Comparison of ENCODE assay signal across 29 cellular contexts in the genomic region with DNA sequence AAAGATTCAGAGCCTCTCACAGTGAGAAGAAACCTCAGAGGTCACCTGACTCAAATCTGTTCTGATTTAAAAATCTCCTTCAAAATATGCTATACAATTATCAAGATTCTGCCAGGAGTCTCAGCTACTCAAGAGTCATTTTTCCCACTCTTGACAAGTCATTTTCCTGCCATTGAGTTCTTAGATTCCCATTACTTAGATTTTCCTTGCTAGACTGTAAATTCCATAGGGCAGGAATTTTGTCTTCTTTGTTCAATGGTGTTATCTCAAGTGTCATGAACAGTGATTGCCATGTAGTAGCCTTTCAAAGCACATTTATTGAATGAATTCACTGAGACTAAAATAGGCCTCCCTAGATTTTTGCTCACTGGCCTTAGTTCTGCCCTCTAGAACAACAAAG.
"Had no signal": no experiment of that assay in that cellular context is flagged by ENCODE, and none has a peak within 500 bp of the region (broad histone marks: within the 10 kb centered on the region; RNA-seq: fewer than 3 reads in every experiment).

No MANE protein-coding gene starts in this region.

- H3K27ac Mint-ChIP-seq: stimulated activated effector memory CD8-positive, alpha-beta T cell treated with anti-CD3 and anti-CD28 coated beads, Interleukin-12 subunit alpha, Interleukin-12 subunit beta, amount 100 ng/mL, for 72 hours; stimulated activated memory B cell treated with anti-CD40 and anti-IgM and Interleukin-4, amounts not matched to agents 10 μg/mL and 1 μg/mL and 100 μg/mL, for 72 hours; stimulated activated naive B cell treated with anti-CD40 and anti-IgM and Interleukin-4, amounts not matched to agents 10 μg/mL and 1 μg/mL and 100 μg/mL, for 72 hours; stimulated activated naive CD8-positive, alpha-beta T cell treated with anti-CD3 and anti-CD28 coated beads, Interleukin-15, amount 100 ng/mL, for 72 hours; stimulated activated naive CD8-positive, alpha-beta T cell treated with anti-CD3 and anti-CD28 coated beads, Interleukin-15, Interleukin-2, amounts not matched to agents 100 ng/mL and 50 ng/mL, for 24 hours; type B pancreatic cell had no signal

- ATAC-seq: stimulated activated effector memory CD8-positive, alpha-beta T cell treated with anti-CD3 and anti-CD28 coated beads, Interleukin-12 subunit alpha, Interleukin-12 subunit beta, amount 100 ng/mL, for 72 hours; stimulated activated memory B cell treated with anti-CD40 and anti-IgM and Interleukin-4, amounts not matched to agents 10 μg/mL and 1 μg/mL and 100 μg/mL, for 72 hours; stimulated activated naive B cell treated with anti-CD40 and anti-IgM and Interleukin-4, amounts not matched to agents 10 μg/mL and 1 μg/mL and 100 μg/mL, for 72 hours; stimulated activated naive CD8-positive, alpha-beta T cell treated with anti-CD3 and anti-CD28 coated beads, Interleukin-15, amount 100 ng/mL, for 72 hours; stimulated activated naive CD8-positive, alpha-beta T cell treated with anti-CD3 and anti-CD28 coated beads, Interleukin-15, Interleukin-2, amounts not matched to agents 100 U/mL and 50 U/mL, for 24 hours; upper lobe of right lung had no signal

- H3K27ac ChIP-seq: stomach, suprapubic skin, testis, thoracic aorta, thyroid gland, tibial artery, tibial nerve, transverse colon, upper lobe of left lung, upper lobe of right lung, uterus, vagina had no signal

- DNase-seq: stimulated activated CD4-positive, alpha-beta T cell treated with anti-CD3 and anti-CD28 coated beads, Interleukin-2, amount 100 ng/mL, for 48 hours; stimulated activated CD4-positive, alpha-beta T cell treated with anti-CD3 and anti-CD28 coated beads, Interleukin-4, amount 100 ng/mL, for 1 hour; stimulated activated CD4-positive, alpha-beta T cell treated with anti-CD3 and anti-CD28 coated beads, Interleukin-4, amount 100 ng/mL, for 24 hours; stimulated activated CD4-positive, alpha-beta T cell treated with anti-CD3 and anti-CD28 coated beads, Interleukin-4, amount 100 ng/mL, for 4 hours; stimulated activated CD8-positive, alpha-beta memory T cell treated with anti-CD3 and anti-CD28 coated beads, Interleukin-4, amount 100 ng/mL, for 48 hours; stimulated activated naive B cell treated with anti-CD40 and anti-IgM and Interleukin-4, amounts not matched to agents 10 μg/mL and 1 μg/mL and 100 μg/mL, for 72 hours; stimulated activated naive CD4-positive, alpha-beta T cell; stimulated activated naive CD4-positive, alpha-beta T cell treated with Interleukin-2 at 50 U/mL for 16 hours; stimulated activated naive CD8-positive, alpha-beta T cell treated with anti-CD3 and anti-CD28 coated beads, Interleukin-15, amount 100 ng/mL, for 72 hours; stimulated activated naive CD8-positive, alpha-beta T cell treated with anti-CD3 and anti-CD28 coated beads, Interleukin-15, Interleukin-2, amounts not matched to agents 100 U/mL and 50 U/mL, for 24 hours; stomach; substantia nigra; testis; thyroid gland; tibial artery; transverse colon; trophoblast cell; upper lobe of left lung; upper lobe of right lung; uterus had no signal

- H3K4me1 Mint-ChIP-seq: stimulated activated effector memory CD8-positive, alpha-beta T cell treated with anti-CD3 and anti-CD28 coated beads, Interleukin-12 subunit alpha, Interleukin-12 subunit beta, amount 100 ng/mL, for 72 hours; stimulated activated memory B cell treated with anti-CD40 and anti-IgM and Interleukin-4, amounts not matched to agents 10 μg/mL and 1 μg/mL and 100 μg/mL, for 72 hours; stimulated activated naive CD8-positive, alpha-beta T cell treated with anti-CD3 and anti-CD28 coated beads, Interleukin-15, amount 100 ng/mL, for 72 hours had no signal

- H3K4me1 ChIP-seq: upper lobe of right lung, uterus had no signal

- H3K27me3 ChIP-seq: testis, thyroid gland, tibial artery, tibial nerve, transverse colon, upper lobe of left lung, upper lobe of right lung, uterus, vagina had no signal

- H3K4me3 ChIP-seq: stomach, suprapubic skin, testis, thoracic aorta, thyroid gland, tibial artery, tibial nerve, transverse colon, upper lobe of left lung, upper lobe of right lung, uterus, vagina had no signal

- H3K4me3 Mint-ChIP-seq: stimulated activated effector memory CD8-positive, alpha-beta T cell treated with anti-CD3 and anti-CD28 coated beads, Interleukin-12 subunit alpha, Interleukin-12 subunit beta, amount 100 ng/mL, for 72 hours; stimulated activated memory B cell treated with anti-CD40 and anti-IgM and Interleukin-4, amounts not matched to agents 10 μg/mL and 1 μg/mL and 100 μg/mL, for 72 hours; stimulated activated naive B cell treated with anti-CD40 and anti-IgM and Interleukin-4, amounts not matched to agents 10 μg/mL and 1 μg/mL and 100 μg/mL, for 72 hours; stimulated activated naive CD8-positive, alpha-beta T cell treated with anti-CD3 and anti-CD28 coated beads, Interleukin-15, amount 100 ng/mL, for 72 hours; stimulated activated naive CD8-positive, alpha-beta T cell treated with anti-CD3 and anti-CD28 coated beads, Interleukin-15, Interleukin-2, amounts not matched to agents 100 ng/mL and 50 ng/mL, for 24 hours; type B pancreatic cell had no signal

- H3K36me3 Mint-ChIP-seq: stimulated activated effector memory CD8-positive, alpha-beta T cell treated with anti-CD3 and anti-CD28 coated beads, Interleukin-12 subunit alpha, Interleukin-12 subunit beta, amount 100 ng/mL, for 72 hours; stimulated activated memory B cell treated with anti-CD40 and anti-IgM and Interleukin-4, amounts not matched to agents 10 μg/mL and 1 μg/mL and 100 μg/mL, for 72 hours; stimulated activated naive B cell treated with anti-CD40 and anti-IgM and Interleukin-4, amounts not matched to agents 10 μg/mL and 1 μg/mL and 100 μg/mL, for 72 hours; type B pancreatic cell had no signal

- H3K9me3 Mint-ChIP-seq: stimulated activated effector memory CD8-positive, alpha-beta T cell treated with anti-CD3 and anti-CD28 coated beads, Interleukin-12 subunit alpha, Interleukin-12 subunit beta, amount 100 ng/mL, for 72 hours; stimulated activated memory B cell treated with anti-CD40 and anti-IgM and Interleukin-4, amounts not matched to agents 10 μg/mL and 1 μg/mL and 100 μg/mL, for 72 hours; stimulated activated naive CD8-positive, alpha-beta T cell treated with anti-CD3 and anti-CD28 coated beads, Interleukin-15, amount 100 ng/mL, for 72 hours; stimulated activated naive CD8-positive, alpha-beta T cell treated with anti-CD3 and anti-CD28 coated beads, Interleukin-15, Interleukin-2, amounts not matched to agents 100 ng/mL and 50 ng/mL, for 24 hours; type B pancreatic cell had no signal

- H3K9me3 ChIP-seq: stomach, suprapubic skin, testis, thoracic aorta, thyroid gland, tibial artery, tibial nerve, transverse colon, upper lobe of left lung, upper lobe of right lung, uterus, vagina had no signal

- FAIRE-seq: urothelium cell line had no signal

- H3K36me3 ChIP-seq: stomach, suprapubic skin, thoracic aorta, thyroid gland, tibial artery, tibial nerve, transverse colon, upper lobe of left lung, upper lobe of right lung, uterus, vagina had no signal
